Comparison of ENCODE assay signal across 25 cellular contexts in genomic region chr2:56232912-56233311, GRCh38.
"Had no signal": no experiment of that assay in that cellular context is flagged by ENCODE, and none has a peak within 500 bp of the region (broad histone marks: within the 10 kb centered on the region; RNA-seq: fewer than 3 reads in every experiment).

No MANE protein-coding gene starts in this region.

- H3K27me3 ChIP-seq: hepatocyte, pancreas, right lobe of liver, spleen, testis, tibial nerve, upper lobe of right lung had no signal

- H3K4me3 ChIP-seq: coronary artery, hepatocyte, lung, pancreas, psoas muscle, right lobe of liver, spleen, testis, tibial nerve, upper lobe of right lung had no signal

- H3K4me1 ChIP-seq: pancreas, psoas muscle, right lobe of liver, spleen, testis, tibial nerve, upper lobe of right lung had no signal

- H3K36me3 ChIP-seq: pancreas, right lobe of liver, spleen, tibial nerve, upper lobe of right lung had no signal

- H3K27ac ChIP-seq: coronary artery, hepatocyte, pancreas, psoas muscle, right lobe of liver, spleen, testis, tibial nerve, upper lobe of right lung had no signal

- ATAC-seq: left colon; left ventricle myocardium superior; natural killer cell treated with Interleukin-12 subunit alpha and Interleukin-12 subunit beta and Interleukin-15 and Interleukin-18, amount 100 ng/mL, for 72 hours; pancreas; psoas muscle; right lobe of liver; stimulated activated memory B cell treated with anti-CD40 and anti-IgM and Interleukin-4, amounts not matched to agents 10 μg/mL and 1 μg/mL and 100 μg/mL, for 72 hours; stimulated activated naive CD8-positive, alpha-beta T cell treated with anti-CD3 and anti-CD28 coated beads, Interleukin-15, amount 100 ng/mL, for 72 hours; upper lobe of right lung had no signal

- H3K9me3 ChIP-seq: pancreas, psoas muscle, right lobe of liver, spleen, testis, tibial nerve, upper lobe of right lung had no signal

- DNase-seq: effector CD4-positive, alpha-beta T cell; foreskin melanocyte; head of caudate nucleus; left colon; left ventricle myocardium superior; mesenchymal stem cell; midbrain; occipital lobe; pancreas; psoas muscle; retina; right lobe of liver; spleen; stimulated activated CD4-positive, alpha-beta T cell treated with anti-CD3 and anti-CD28 coated beads, Interleukin-15, amount 100 ng/mL, for 24 hours; stimulated activated CD4-positive, alpha-beta T cell treated with anti-CD3 and anti-CD28 coated beads, Interleukin-1b, Interleukin-23, amount 100 ng/mL, for 48 hours; stimulated activated CD4-positive, alpha-beta T cell treated with anti-CD3 and anti-CD28 coated beads, Interleukin-4, amount 100 ng/mL, for 24 hours; stimulated activated naive CD8-positive, alpha-beta T cell treated with anti-CD3 and anti-CD28 coated beads, Interleukin-15, amount 100 ng/mL, for 72 hours; testis; upper lobe of right lung had no signal

- FAIRE-seq: pancreas had no signal
